7 cellular contexts compared by ENCODE assay signal in genomic region chr3:186277268-186277909, GRCh38.
DNase-seq lines count a peak whose midpoint lies in the region; ATAC-seq and TF ChIP-seq lines count a peak whose summit lies in the region.

No MANE protein-coding gene starts in this region.

- TF ChIP-seq CTCF in foreskin fibroblast (IDR thresholded peaks at IDR 0.05; ENCODE audit: low read depth, low read length), result peak; percentile 51

- no peak for ATAC-seq in HG02981 (IDR thresholded peaks at IDR 0.05; ENCODE audit: unreplicated experiment)
- ATAC-seq in GM21786 (IDR thresholded peaks at IDR 0.05; ENCODE audit: unreplicated experiment), result no peak

- H3K4me3 ChIP-seq in H7 (ENCODE audit: insufficient read depth, low read depth, low read length) (no peak overlapping the region), foreskin fibroblast (ENCODE audit: low read depth in 1 of 2, low read length in 2 of 2) (no peak overlapping the region), skeletal muscle cell (ENCODE audit: low read depth, low read length) (no peak overlapping the region)

- no peaks in the 10 kb centered on the region for H3K36me3 ChIP-seq in H7 (replicated peaks; ENCODE audit: control insufficient read depth, insufficient read depth, low read length)

- H3K27me3 ChIP-seq in H7 (ENCODE audit: control insufficient read depth, insufficient read depth, low read length), result no peaks in the 10 kb centered on the region

- DNase-seq in H7 (peak; percentile 68), RKO (ENCODE audit: low spot score) (peak; percentile 37), foreskin fibroblast (peak; percentile 64 to 88), skeletal muscle cell (ENCODE audit: low read depth) (peak; percentile 47)
- no peak for DNase-seq in activated CD4-positive, CD25-positive, alpha-beta regulatory T cell treated with anti-CD3 and anti-CD28 coated beads, Interleukin-2, amount 50 U/mL, for 72 hours
